ENCODE assay signal across 1 cellular context in the genomic region with DNA sequence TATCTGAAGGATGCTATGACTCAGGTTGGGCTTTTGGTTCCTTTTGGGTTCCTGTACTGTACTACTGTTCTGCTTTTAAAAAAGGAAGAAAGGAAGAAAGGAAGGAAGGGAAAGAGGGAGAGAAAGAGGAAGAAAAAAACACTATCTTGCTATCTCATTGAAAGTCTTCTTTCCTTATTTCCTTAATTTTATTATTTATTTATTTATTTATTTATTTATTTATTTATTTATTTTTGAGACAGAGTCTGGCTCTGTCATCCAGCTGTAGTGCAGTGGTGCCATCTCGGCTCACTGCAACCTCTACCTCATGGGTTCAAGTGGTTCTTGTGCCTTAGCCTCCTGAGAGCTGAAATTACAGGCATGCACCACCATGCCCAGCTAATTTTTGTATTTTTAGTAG.
A peak's percentile ranks its signal among the peaks of the same experiment; 100 is the strongest.
TF ChIP-seq lines count a peak whose summit lies in the region.

No MANE protein-coding gene starts in this region.

TF ChIP-seq in HEK293, 187 proteins besides CTCF, POLR2A, EP300 and RAD21 (continued from another document):
- TF ChIP-seq ZBTB8A (tag by site-specific recombination; IDR thresholded peaks at IDR 0.05) = peak; percentile 30; the same call in 1 of the 2 replicates
- TF ChIP-seq, protein P1, sequence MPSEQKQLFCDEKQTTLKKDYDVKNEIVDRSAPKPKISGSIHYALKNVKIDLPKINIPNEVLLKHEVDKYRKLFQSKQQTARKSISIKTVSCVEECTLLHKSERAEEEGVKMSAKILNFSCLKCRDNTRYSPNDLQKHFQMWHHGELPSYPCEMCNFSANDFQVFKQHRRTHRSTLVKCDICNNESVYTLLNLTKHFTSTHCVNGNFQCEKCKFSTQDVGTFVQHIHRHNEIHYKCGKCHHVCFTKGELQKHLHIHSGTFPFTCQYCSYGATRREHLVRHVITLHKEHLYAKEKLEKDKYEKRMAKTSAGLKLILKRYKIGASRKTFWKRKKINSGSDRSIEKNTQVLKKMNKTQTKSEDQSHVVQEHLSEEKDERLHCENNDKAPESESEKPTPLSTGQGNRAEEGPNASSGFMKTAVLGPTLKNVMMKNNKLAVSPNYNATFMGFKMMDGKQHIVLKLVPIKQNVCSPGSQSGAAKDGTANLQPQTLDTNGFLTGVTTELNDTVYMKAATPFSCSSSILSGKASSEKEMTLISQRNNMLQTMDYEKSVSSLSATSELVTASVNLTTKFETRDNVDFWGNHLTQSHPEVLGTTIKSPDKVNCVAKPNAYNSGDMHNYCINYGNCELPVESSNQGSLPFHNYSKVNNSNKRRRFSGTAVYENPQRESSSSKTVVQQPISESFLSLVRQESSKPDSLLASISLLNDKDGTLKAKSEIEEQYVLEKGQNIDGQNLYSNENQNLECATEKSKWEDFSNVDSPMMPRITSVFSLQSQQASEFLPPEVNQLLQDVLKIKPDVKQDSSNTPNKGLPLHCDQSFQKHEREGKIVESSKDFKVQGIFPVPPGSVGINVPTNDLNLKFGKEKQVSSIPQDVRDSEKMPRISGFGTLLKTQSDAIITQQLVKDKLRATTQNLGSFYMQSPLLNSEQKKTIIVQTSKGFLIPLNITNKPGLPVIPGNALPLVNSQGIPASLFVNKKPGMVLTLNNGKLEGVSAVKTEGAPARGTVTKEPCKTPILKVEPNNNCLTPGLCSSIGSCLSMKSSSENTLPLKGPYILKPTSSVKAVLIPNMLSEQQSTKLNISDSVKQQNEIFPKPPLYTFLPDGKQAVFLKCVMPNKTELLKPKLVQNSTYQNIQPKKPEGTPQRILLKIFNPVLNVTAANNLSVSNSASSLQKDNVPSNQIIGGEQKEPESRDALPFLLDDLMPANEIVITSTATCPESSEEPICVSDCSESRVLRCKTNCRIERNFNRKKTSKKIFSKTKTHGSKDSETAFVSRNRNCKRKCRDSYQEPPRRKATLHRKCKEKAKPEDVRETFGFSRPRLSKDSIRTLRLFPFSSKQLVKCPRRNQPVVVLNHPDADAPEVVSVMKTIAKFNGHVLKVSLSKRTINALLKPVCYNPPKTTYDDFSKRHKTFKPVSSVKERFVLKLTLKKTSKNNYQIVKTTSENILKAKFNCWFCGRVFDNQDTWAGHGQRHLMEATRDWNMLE (tag by site-specific recombination; conservative IDR thresholded peaks at IDR 0.05; ENCODE audit: low read depth) = peak; percentile 56; the same call in 1 of the 2 replicates
- peak; percentile 47 for TF ChIP-seq ZNF426 (tag by site-specific recombination; IDR thresholded peaks at IDR 0.05)
- TF ChIP-seq ZNF747 (tag by site-specific recombination; IDR thresholded peaks at IDR 0.05) = no peak
